ENCODE assay signal across 20 cellular contexts in genomic region chr20:2754426-2754825, GRCh38.
"Had no signal": no experiment of that assay in that cellular context is flagged by ENCODE, and none has a peak within 500 bp of the region (broad histone marks: within the 10 kb centered on the region; RNA-seq: fewer than 3 reads in every experiment).

No MANE protein-coding gene starts in this region.

- H3K9me3 Mint-ChIP-seq: activated B cell treated with CpG ODN at 0.5 μM for 24 hours; activated T-helper 17 cell treated with anti-CD3 and anti-CD28 coated beads, Interleukin-2, amount 50 U/mL, for 72 hours; stimulated activated naive B cell treated with anti-CD40 and anti-IgM and Interleukin-4, amounts not matched to agents 10 μg/mL and 1 μg/mL and 100 μg/mL, for 72 hours; T-helper 1 cell treated with Interleukin-12 subunit alpha and Interleukin-12 subunit beta and Interleukin-4 antibody, amounts not matched to agents 30 μg/mL and 1 μg/mL, for 36 hours had no signal

- H3K36me3 ChIP-seq: colonic mucosa, left ventricle myocardium inferior, pancreas, transverse colon had no signal

- H3K27ac ChIP-seq: body of pancreas, colonic mucosa, left ventricle myocardium inferior, pancreas, transverse colon had no signal

- H3K27me3 ChIP-seq: pancreas had no signal

- H3K36me3 Mint-ChIP-seq: activated naive CD8-positive, alpha-beta T cell; stimulated activated naive B cell treated with anti-CD40 and anti-IgM and Interleukin-4, amounts not matched to agents 10 μg/mL and 1 μg/mL and 100 μg/mL, for 72 hours had no signal

- DNase-seq: activated B cell treated with CpG ODN at 0.5 μM for 24 hours; activated CD4-positive, alpha-beta T cell treated with anti-CD3 and anti-CD28 coated beads for 48 hours; amniotic stem cell; body of pancreas; central memory CD4-positive, alpha-beta T cell; colonic mucosa; hippocampal formation; left ventricle myocardium inferior; pancreas; stimulated activated CD4-positive, alpha-beta T cell treated with anti-CD3 and anti-CD28 coated beads, Interleukin-15, amount 100 ng/mL, for 24 hours; stimulated activated CD4-positive, alpha-beta T cell treated with anti-CD3 and anti-CD28 coated beads, Interleukin-4, amount 100 ng/mL, for 1 hour; stimulated activated naive B cell treated with anti-CD40 and anti-IgM and Interleukin-4, amounts not matched to agents 10 μg/mL and 1 μg/mL and 100 μg/mL, for 72 hours; substantia nigra; transverse colon had no signal

- H3K4me3 ChIP-seq: body of pancreas, colonic mucosa, left ventricle myocardium inferior, pancreas, transverse colon had no signal

- ATAC-seq: activated T-helper 17 cell treated with anti-CD3 and anti-CD28 coated beads, Interleukin-2, amount 50 U/mL, for 72 hours; body of pancreas; esophagus mucosa; pancreas; stimulated activated naive B cell treated with anti-CD40 and anti-IgM and Interleukin-4, amounts not matched to agents 10 μg/mL and 1 μg/mL and 100 μg/mL, for 72 hours had no signal

- H3K4me3 Mint-ChIP-seq: activated B cell treated with CpG ODN at 0.5 μM for 24 hours; T-helper 1 cell treated with Interleukin-12 subunit alpha and Interleukin-12 subunit beta and Interleukin-4 antibody, amounts not matched to agents 30 μg/mL and 1 μg/mL, for 36 hours had no signal

- FAIRE-seq: endometrium, kidney, pancreas had no signal

- H3K27ac Mint-ChIP-seq: activated B cell treated with CpG ODN at 0.5 μM for 24 hours; activated naive CD8-positive, alpha-beta T cell; activated T-helper 17 cell treated with anti-CD3 and anti-CD28 coated beads, Interleukin-2, amount 50 U/mL, for 72 hours; stimulated activated naive B cell treated with anti-CD40 and anti-IgM and Interleukin-4, amounts not matched to agents 10 μg/mL and 1 μg/mL and 100 μg/mL, for 72 hours; T-helper 1 cell treated with Interleukin-12 subunit alpha and Interleukin-12 subunit beta and Interleukin-4 antibody, amounts not matched to agents 30 μg/mL and 1 μg/mL, for 36 hours had no signal

- H3K9me3 ChIP-seq: body of pancreas, colonic mucosa, left ventricle myocardium inferior, pancreas, transverse colon had no signal
